Comparison of ENCODE assay signal across 22 cellular contexts in genomic region chr6:52975580-52975979, GRCh38. TPM values are rescaled to one million over a fixed set of nuclear protein-coding genes. Genes with fewer than 3 reads are reported as not detected.
DNase-seq lines count a peak whose midpoint lies in the region; ATAC-seq, FAIRE-seq and TF ChIP-seq lines count a peak whose summit lies in the region.
"Had no signal": no experiment of that assay in that cellular context is flagged by ENCODE, and none has a peak within 500 bp of the region (broad histone marks: within the 10 kb centered on the region; RNA-seq: fewer than 3 reads in every experiment).

No MANE protein-coding gene starts in this region.

- H3K9me3 Mint-ChIP-seq in activated CD4-positive, alpha-beta memory T cell treated with anti-CD3 and anti-CD28 coated beads for 36 hours, result no peaks in the 10 kb centered on the region
- H3K9me3 Mint-ChIP-seq in activated CD4-positive, alpha-beta memory T cell treated with anti-CD3 and anti-CD28 coated beads, Interleukin-2, amount 10 ng/mL, durations not matched to agents 7 days and 5 days, result no peaks in the 10 kb centered on the region
- H3K9me3 Mint-ChIP-seq: memory B cell; natural killer cell treated with Interleukin-12 subunit alpha and Interleukin-12 subunit beta and Interleukin-15 and Interleukin-18, amount 100 ng/mL, for 72 hours had no signal

- no peaks in the 10 kb centered on the region for H4K20me1 ChIP-seq in HepG2 (ENCODE audit: insufficient read depth, low read length)

- H3K4me1 ChIP-seq in stomach (peaks cover 0 to 18% (median 2%) of the 10 kb centered on the region in 4 donors), HepG2 (ENCODE audit: insufficient read depth, low read length) (peaks cover 23% of the 10 kb centered on the region)

- H3K9ac ChIP-seq in HepG2 (ENCODE audit: insufficient read depth, low read depth, low read length), result no peak overlapping the region

- TF ChIP-seq EP300 in stomach (IDR thresholded peaks at IDR 0.05) (no peak), HepG2 (IDR thresholded peaks at IDR 0.05; ENCODE audit: low read depth in 2 of 2, low read length in 2 of 2) (no peak), HepG2 (CRISPR knock-in tag; IDR thresholded peaks at IDR 0.05; ENCODE audit: borderline replicate concordance) (no peak)

- H2AFZ ChIP-seq in HepG2 (ENCODE audit: low read length), result no peak overlapping the region

- no peaks in the 10 kb centered on the region for H3K79me2 ChIP-seq in HepG2 (ENCODE audit: insufficient read depth, low read length)

- 52 to 81% (median 71%) methylated on average over 2 of the region's 2 CpGs for WGBS in stomach, 5 donors
- 90% methylated on average over 2 of the region's 2 CpGs for WGBS in HepG2 (ENCODE audit: low lambda C conversion rate)

- H3K4me3 ChIP-seq in epithelial cell of proximal tubule (ENCODE audit: low read depth, low read length) (no peak overlapping the region), stomach (no peak overlapping the region), HepG2 (replicated peaks in 1 of 3; ENCODE audit: insufficient read depth in 1 of 3, low read depth in 2 of 3, low read length in 3 of 3) (no peak overlapping the region)
- H3K4me3 ChIP-seq: coronary artery had no signal

- no peak for TF ChIP-seq RAD21 in HepG2 (CRISPR knock-in tag; IDR thresholded peaks at IDR 0.05)

- H3K27me3 ChIP-seq in stomach, result no peaks in the 10 kb centered on the region
- H3K27me3 ChIP-seq in HepG2 (ENCODE audit: control insufficient read depth in 1 of 2, insufficient read depth in 2 of 2, low read length in 2 of 2), result no peaks in the 10 kb centered on the region

- intact Hi-C loops in activated CD4-positive, alpha-beta memory T cell treated with anti-CD3 and anti-CD28 coated beads for 36 hours (cut with micrococcal nuclease), result no loop called here
- intact Hi-C loops in stomach (cut with DNase I; ENCODE audit: low total_unique reads), result no loop called here
- intact Hi-C loops in HepG2 (cut with micrococcal nuclease; ENCODE audit: unreplicated experiment), result no loop called here

- H3K9me3 ChIP-seq in stomach, result no peaks in the 10 kb centered on the region
- no peaks in the 10 kb centered on the region for H3K9me3 ChIP-seq in HepG2 (ENCODE audit: low read length)

- FAIRE-seq in HepG2 (lab: Jason Lieb, UNC), result no peak
- FAIRE-seq: keratinocyte, urothelium cell line had no signal

- H3K36me3 Mint-ChIP-seq in activated CD4-positive, alpha-beta memory T cell treated with anti-CD3 and anti-CD28 coated beads for 36 hours, result peaks cover 3% of the 10 kb centered on the region
- peaks cover 3% of the 10 kb centered on the region for H3K36me3 Mint-ChIP-seq in activated CD4-positive, alpha-beta memory T cell treated with anti-CD3 and anti-CD28 coated beads, Interleukin-2, amount 10 ng/mL, durations not matched to agents 7 days and 5 days (ENCODE audit: low read depth)
- H3K36me3 Mint-ChIP-seq: activated CD8-positive, alpha-beta memory T cell treated with anti-CD3 and anti-CD28 coated beads, Interleukin-2, amount 10 ng/mL, durations not matched to agents 7 days and 5 days; memory B cell; natural killer cell treated with Interleukin-12 subunit alpha and Interleukin-12 subunit beta and Interleukin-15 and Interleukin-18, amount 100 ng/mL, for 72 hours had no signal

- no peak for DNase-seq in activated CD4-positive, alpha-beta memory T cell treated with anti-CD3 and anti-CD28 coated beads for 36 hours
- no peak for DNase-seq in activated CD4-positive, alpha-beta memory T cell treated with anti-CD3 and anti-CD28 coated beads, Interleukin-2, amount 10 ng/mL, durations not matched to agents 7 days and 5 days
- DNase-seq in RPMI7951 (ENCODE audit: low read depth) (peak; percentile 34), epithelial cell of proximal tubule (ENCODE audit: low read depth) (no peak), stomach (no peak), COLO668 (lab: John Stamatoyannopoulos, UW; ENCODE audit: unreplicated experiment) (no peak), HepG2 (ENCODE audit: low spot score) (no peak), omental fat pad (ENCODE audit: low spot score) (no peak)
- DNase-seq: activated CD8-positive, alpha-beta memory T cell treated with anti-CD3 and anti-CD28 coated beads, Interleukin-2, amount 10 ng/mL, durations not matched to agents 7 days and 5 days; activated effector memory CD4-positive, alpha-beta T cell treated with anti-CD3 and anti-CD28 coated beads, Interleukin-2, amount 50 U/mL, for 16 hours; aorta; Calu3; GDM1; NCI-H1694 treated with DMSO at 0.1 percent for 48 hours; stimulated activated CD4-positive, alpha-beta T cell treated with anti-CD3 and anti-CD28 coated beads, Interleukin-15, amount 100 ng/mL, for 24 hours; SW 1271 had no signal

- no peak overlapping the region for H3K4me2 ChIP-seq in HepG2 (ENCODE audit: low read depth, low read length)

- POLR2A ChIA-PET in activated CD4-positive, alpha-beta memory T cell treated with anti-CD3 and anti-CD28 coated beads for 36 hours (lab: Charles Lee), result no interaction called here
- POLR2A ChIA-PET in activated CD4-positive, alpha-beta memory T cell treated with anti-CD3 and anti-CD28 coated beads, Interleukin-2, amount 10 ng/mL, durations not matched to agents 7 days and 5 days (lab: Charles Lee), result no interaction called here
- POLR2A ChIA-PET in HepG2 (lab: Yijun Ruan, JAX), result no interaction called here

- TF ChIP-seq POLR2A in stomach (IDR thresholded peaks at IDR 0.05) (no peak), HepG2 (IDR thresholded peaks at IDR 0.05; ENCODE audit: insufficient read depth in 1 of 2, low read depth in 2 of 2, low read length in 2 of 2) (no peak)

- H3K27me3 Mint-ChIP-seq in activated CD4-positive, alpha-beta memory T cell treated with anti-CD3 and anti-CD28 coated beads for 36 hours, result peaks cover 12% of the 10 kb centered on the region
- H3K27me3 Mint-ChIP-seq in activated CD4-positive, alpha-beta memory T cell treated with anti-CD3 and anti-CD28 coated beads, Interleukin-2, amount 10 ng/mL, durations not matched to agents 7 days and 5 days, result no peaks in the 10 kb centered on the region
- H3K27me3 Mint-ChIP-seq: activated CD8-positive, alpha-beta memory T cell treated with anti-CD3 and anti-CD28 coated beads, Interleukin-2, amount 10 ng/mL, durations not matched to agents 7 days and 5 days; memory B cell had no signal

- CTCF ChIA-PET in activated CD4-positive, alpha-beta memory T cell treated with anti-CD3 and anti-CD28 coated beads for 36 hours (lab: Charles Lee), result interaction anchor here (1.1 kb wide), 1 partner anchor 19 kb away, joined by 3 read pairs; no protein-coding TSS in a partner anchor
- CTCF ChIA-PET in activated CD4-positive, alpha-beta memory T cell treated with anti-CD3 and anti-CD28 coated beads, Interleukin-2, amount 10 ng/mL, durations not matched to agents 7 days and 5 days (lab: Charles Lee), result interaction anchor here (1.1 kb wide), 1 partner anchor 18 kb away, joined by 4 read pairs; no protein-coding TSS in a partner anchor
- CTCF ChIA-PET in HepG2 (lab: Yijun Ruan, JAX; ENCODE audit: low intra/inter-chr PET ratio, low total read pairs), result no interaction called here

- H3K36me3 ChIP-seq in stomach (no peaks in the 10 kb centered on the region), HepG2 (replicated peaks in 1 of 2; ENCODE audit: control insufficient read depth in 1 of 2, insufficient read depth in 2 of 2, low read length in 2 of 2) (no peaks in the 10 kb centered on the region)

- H3K4me1 Mint-ChIP-seq in activated CD4-positive, alpha-beta memory T cell treated with anti-CD3 and anti-CD28 coated beads for 36 hours (ENCODE audit: low read depth), result peaks cover 37% of the 10 kb centered on the region
- peaks cover 17% of the 10 kb centered on the region for H3K4me1 Mint-ChIP-seq in activated CD4-positive, alpha-beta memory T cell treated with anti-CD3 and anti-CD28 coated beads, Interleukin-2, amount 10 ng/mL, durations not matched to agents 7 days and 5 days

- H3K27ac ChIP-seq in stomach (peak overlapping the region in 3 of 5 donors; percentile 55 to 73 (median 62)), HepG2 (ENCODE audit: extremely low read length, insufficient read depth, low read length) (no peak overlapping the region)
- H3K27ac ChIP-seq: coronary artery, VCaP had no signal

- ATAC-seq in HepG2 (no peak), omental fat pad (ENCODE audit: low FRiP score) (no peak)
- ATAC-seq: activated CD8-positive, alpha-beta memory T cell treated with anti-CD3 and anti-CD28 coated beads, Interleukin-2, amount 10 ng/mL, durations not matched to agents 7 days and 5 days had no signal

- peak overlapping the region; percentile 28 for H3K27ac Mint-ChIP-seq in activated CD4-positive, alpha-beta memory T cell treated with anti-CD3 and anti-CD28 coated beads for 36 hours
- no peak overlapping the region for H3K27ac Mint-ChIP-seq in activated CD4-positive, alpha-beta memory T cell treated with anti-CD3 and anti-CD28 coated beads, Interleukin-2, amount 10 ng/mL, durations not matched to agents 7 days and 5 days
- H3K27ac Mint-ChIP-seq: activated CD8-positive, alpha-beta memory T cell treated with anti-CD3 and anti-CD28 coated beads, Interleukin-2, amount 10 ng/mL, durations not matched to agents 7 days and 5 days; memory B cell; natural killer cell treated with Interleukin-12 subunit alpha and Interleukin-12 subunit beta and Interleukin-15 and Interleukin-18, amount 100 ng/mL, for 72 hours had no signal

- TF ChIP-seq CTCF in epithelial cell of proximal tubule (conservative IDR thresholded peaks at IDR 0.05; ENCODE audit: low read depth, low read length), result peak; percentile 33
- no peak for TF ChIP-seq CTCF in stomach (IDR thresholded peaks at IDR 0.05)
- TF ChIP-seq CTCF in HepG2 (CRISPR knock-in tag; IDR thresholded peaks at IDR 0.05), result no peak
- TF ChIP-seq CTCF in omental fat pad (IDR thresholded peaks at IDR 0.05), result no peak

- BruUV-seq in HepG2 (replicated peaks; lab: Mats Ljungman, UMichigan), result no TSS peak

- in situ Hi-C loops in HepG2 (cut with HindIII; ENCODE audit: extremely low pct_ligation_motif_present, low pct_unique_long_range_greater_than_20kb), result no loop called here

- H3K4me3 Mint-ChIP-seq in activated CD4-positive, alpha-beta memory T cell treated with anti-CD3 and anti-CD28 coated beads for 36 hours, result no peak overlapping the region
- H3K4me3 Mint-ChIP-seq in activated CD4-positive, alpha-beta memory T cell treated with anti-CD3 and anti-CD28 coated beads, Interleukin-2, amount 10 ng/mL, durations not matched to agents 7 days and 5 days, result no peak overlapping the region
- H3K4me3 Mint-ChIP-seq: activated CD8-positive, alpha-beta memory T cell treated with anti-CD3 and anti-CD28 coated beads, Interleukin-2, amount 10 ng/mL, durations not matched to agents 7 days and 5 days; memory B cell; natural killer cell treated with Interleukin-12 subunit alpha and Interleukin-12 subunit beta and Interleukin-15 and Interleukin-18, amount 100 ng/mL, for 72 hours had no signal

RNA-seq across cellular contexts. Expression of gene GSTA4, which starts 19.5 kb away (rescaled TPM):
- total RNA-seq in activated CD4-positive, alpha-beta memory T cell treated with anti-CD3 and anti-CD28 coated beads for 36 hours, result 10 to 100 TPM; 18.5 to 22.3 TPM
- 10 to 100 TPM; 13.0 TPM for total RNA-seq in activated CD4-positive, alpha-beta memory T cell treated with anti-CD3 and anti-CD28 coated beads, Interleukin-2, amount 10 ng/mL, durations not matched to agents 7 days and 5 days
- total RNA-seq in RPMI7951 (2014; rRNA removed; shearing (Covaris generic)), result 16.1 and 18.7 TPM in 2 replicates
- 10.5 and 12.1 TPM in 2 replicates for total RNA-seq in epithelial cell of proximal tubule
- 100 to 1,000 TPM in 2 of 5 donors, 10 to 100 TPM in 2, 1 to 10 TPM in 1; 5.2 to 105 (median 62.4) TPM for total RNA-seq in stomach
- 10 to 100 TPM; 41.6 to 54.8 (median 42.7) TPM for polyA plus RNA-seq in stomach
- 53.6 and 70.3 TPM in 2 replicates for total RNA-seq in HepG2 (2016; rRNA removed; fragmentation: Illumina TruSeq; extraction: Trizol)
- total RNA-seq in HepG2 (2016; cell fraction: cytosol; rRNA removed; fragmentation: Illumina TruSeq; extraction: Trizol; ENCODE audit: low read depth), result 9.4 and 12.3 TPM in 2 replicates
- total RNA-seq in HepG2 (2016; cell fraction: insoluble cytoplasmic fraction; rRNA removed; fragmentation: Illumina TruSeq; extraction: Trizol), result 52.2 and 73.2 TPM in 2 replicates
- total RNA-seq in HepG2 (2016; cell fraction: membrane; rRNA removed; fragmentation: Illumina TruSeq; extraction: Trizol), result 19.9 and 21.3 TPM in 2 replicates
- 30.5 and 33.7 TPM in 2 replicates for total RNA-seq in HepG2 (2016; cell fraction: nucleus; rRNA removed; fragmentation: Illumina TruSeq; extraction: Trizol)
- polyA plus RNA-seq in HepG2 (2011; rRNA removed), result 25.9 and 34.1 TPM in 2 replicates
- 11.9 and 18.2 TPM in 2 replicates for polyA plus RNA-seq in HepG2 (2011; cell fraction: cytosol; rRNA removed)
- 23.0 and 31.9 TPM in 2 replicates for polyA plus RNA-seq in HepG2 (2011; cell fraction: nucleus; rRNA removed)
- polyA plus RNA-seq in HepG2 (2012), result 21.2 and 30.4 TPM in 2 replicates
- 9.0 and 11.2 TPM in 2 replicates for polyA plus RNA-seq in HepG2 (2016; cell fraction: cytosol; fragmentation: Illumina TruSeq; extraction: Trizol; ENCODE audit: low read depth)
- polyA plus RNA-seq in HepG2 (2016; cell fraction: insoluble cytoplasmic fraction; fragmentation: Illumina TruSeq; extraction: Trizol; ENCODE audit: low read depth), result 78.1 and 82.8 TPM in 2 replicates
- 16.5 and 17.2 TPM in 2 replicates for polyA plus RNA-seq in HepG2 (2016; cell fraction: membrane; fragmentation: Illumina TruSeq; extraction: Trizol; ENCODE audit: low read depth)
- polyA plus RNA-seq in HepG2 (2016; cell fraction: nucleus; fragmentation: Illumina TruSeq; extraction: Trizol; ENCODE audit: insufficient read depth, low read depth), result 59.6 and 59.7 TPM in 2 replicates
- polyA minus RNA-seq in HepG2 (2011; rRNA and poly(A)+ RNA removed; ENCODE audit: low replicate concordance), result 0.33 and 3.9 TPM in 2 replicates
- polyA minus RNA-seq in HepG2 (2011; cell fraction: cytosol; rRNA and poly(A)+ RNA removed), result 5.7 and 7.4 TPM in 2 replicates
- 8.8 and 12.4 TPM in 2 replicates for polyA minus RNA-seq in HepG2 (2011; cell fraction: nucleus; rRNA and poly(A)+ RNA removed)
- 10 to 100 TPM in 3 of 4 donors, 1 to 10 TPM in 1; 7.9 to 22.1 (median 19.1) TPM for total RNA-seq in omental fat pad
